ENCODE assay signal across 9 cellular contexts in genomic region chr1:234998174-234998741, GRCh38.
A peak's percentile ranks its signal among the peaks of the same experiment; 100 is the strongest.
DNase-seq lines count a peak whose midpoint lies in the region; ATAC-seq, FAIRE-seq and TF ChIP-seq lines count a peak whose summit lies in the region.
"Had no signal": no experiment of that assay in that cellular context is flagged by ENCODE, and none has a peak within 500 bp of the region (broad histone marks: within the 10 kb centered on the region; RNA-seq: fewer than 3 reads in every experiment).

No MANE protein-coding gene starts in this region.

- H3K4me1 Mint-ChIP-seq in astrocyte (ENCODE audit: low read depth, unreplicated experiment) (peaks cover 25% of the 10 kb centered on the region), T-helper 17 cell (peaks cover 6% of the 10 kb centered on the region)

- ATAC-seq in T-helper 17 cell (no peak), HG03521 (IDR thresholded peaks at IDR 0.05; ENCODE audit: unreplicated experiment) (no peak)

- H2AFZ ChIP-seq in astrocyte (ENCODE audit: low read depth, low read length) (peak overlapping the region; percentile 16), hepatocyte (no peak overlapping the region)

- H3K4me3 ChIP-seq in astrocyte (ENCODE audit: insufficient read depth, low read depth, low read length), result no peak overlapping the region
- no peak overlapping the region for H3K4me3 ChIP-seq in hepatocyte
- H3K4me3 ChIP-seq in sigmoid colon, result peak overlapping the region in 1 of 4 donors; percentile 3

- H3K4me3 Mint-ChIP-seq in astrocyte (ENCODE audit: unreplicated experiment) (no peak overlapping the region), T-helper 17 cell (no peak overlapping the region)

- peak overlapping the region; percentile 84 for H3K9ac ChIP-seq in astrocyte (ENCODE audit: low read length)

- no peaks in the 10 kb centered on the region for H3K9me2 ChIP-seq in hepatocyte (replicated peaks; ENCODE audit: insufficient read depth)

- H3K4me2 ChIP-seq in astrocyte (ENCODE audit: low read length), result peak overlapping the region; percentile 76
- H3K4me2 ChIP-seq in hepatocyte, result peak overlapping the region; percentile 32

- DNase-seq in ELR (ENCODE audit: low read depth) (peak; percentile 51), astrocyte (ENCODE audit: low read depth) (peak; percentile 54), hepatocyte (ENCODE audit: low spot score) (peak; percentile 86), sigmoid colon (peak; percentile 93), T-helper 17 cell (no peak), pons (ENCODE audit: low spot score) (no peak)
- DNase-seq in stimulated activated naive CD4-positive, alpha-beta T cell (lab: John Stamatoyannopoulos, UW), result no peak
- DNase-seq: SIG-M5 had no signal

- 54% methylated on average over 13 of the region's 13 CpGs for WGBS in hepatocyte (ENCODE audit: low lambda C conversion rate, missing lambda C conversion rate)
- WGBS in sigmoid colon, 2 donors, result 22 to 67% methylated on average over 13 of the region's 13 CpGs

- H3K9me3 ChIP-seq in astrocyte (ENCODE audit: insufficient read depth, low read depth, low read length) (no peaks in the 10 kb centered on the region), hepatocyte (ENCODE audit: low read depth) (no peaks in the 10 kb centered on the region), sigmoid colon (no peaks in the 10 kb centered on the region), T-helper 17 cell (ENCODE audit: control insufficient read depth, low read length, poor library complexity, severe bottlenecking) (no peaks in the 10 kb centered on the region)

- no peaks in the 10 kb centered on the region for H3K9me3 Mint-ChIP-seq in astrocyte (ENCODE audit: unreplicated experiment)

- TF ChIP-seq CTCF in astrocyte (IDR thresholded peaks at IDR 0.05; ENCODE audit: insufficient read depth, low read depth, low read length) (no peak), hepatocyte (IDR thresholded peaks at IDR 0.05; ENCODE audit: poor library complexity) (no peak), sigmoid colon (IDR thresholded peaks at IDR 0.05) (no peak)

- no peak for FAIRE-seq in astrocyte (lab: Jason Lieb, UNC)

- intact Hi-C loops in sigmoid colon (cut with DNase I), result loop anchor here (2.0 to 5.0 kb wide), 4 partner anchors 49 to 501 kb away; no protein-coding TSS in a partner anchor

- H3K4me1 ChIP-seq in astrocyte (ENCODE audit: insufficient read depth, low read length) (peaks cover 23% of the 10 kb centered on the region), hepatocyte (ENCODE audit: insufficient read depth) (peaks cover 18% of the 10 kb centered on the region), sigmoid colon (peaks cover 0 to 45% (median 42%) of the 10 kb centered on the region in 4 donors)

- peak in 2 of 4 donors; percentile 19 to 67 for TF ChIP-seq EP300 in sigmoid colon (IDR thresholded peaks at IDR 0.05)

- H4K20me1 ChIP-seq in astrocyte (ENCODE audit: insufficient read depth, low read length), result no peaks in the 10 kb centered on the region
- H4K20me1 ChIP-seq in hepatocyte (ENCODE audit: insufficient read depth, poor library complexity, severe bottlenecking), result no peaks in the 10 kb centered on the region

- H3K79me2 ChIP-seq in astrocyte (ENCODE audit: insufficient read depth, low read length), result no peaks in the 10 kb centered on the region
- H3K79me2 ChIP-seq in hepatocyte, result no peaks in the 10 kb centered on the region

- peak overlapping the region; percentile 87 for H3K27ac Mint-ChIP-seq in astrocyte (ENCODE audit: unreplicated experiment)
- H3K27ac Mint-ChIP-seq in T-helper 17 cell, result no peak overlapping the region

- no peak for TF ChIP-seq POLR2A in sigmoid colon (IDR thresholded peaks at IDR 0.05)

- H3K36me3 Mint-ChIP-seq in astrocyte (ENCODE audit: low read depth, unreplicated experiment) (no peaks in the 10 kb centered on the region), T-helper 17 cell (ENCODE audit: low read depth) (no peaks in the 10 kb centered on the region)

- H3K27me3 ChIP-seq in astrocyte (ENCODE audit: insufficient read depth, low read length) (no peaks in the 10 kb centered on the region), hepatocyte (no peaks in the 10 kb centered on the region), sigmoid colon (no peaks in the 10 kb centered on the region)

- H3K36me3 ChIP-seq in astrocyte (ENCODE audit: insufficient read depth, low read length), result no peaks in the 10 kb centered on the region
- no peaks in the 10 kb centered on the region for H3K36me3 ChIP-seq in hepatocyte (replicated peaks; ENCODE audit: insufficient read depth, low read depth)
- no peaks in the 10 kb centered on the region for H3K36me3 ChIP-seq in sigmoid colon

- H3K27ac ChIP-seq in astrocyte (ENCODE audit: low read depth, low read length) (peak overlapping the region; percentile 97), hepatocyte (peak overlapping the region; percentile 91), sigmoid colon (peak overlapping the region; percentile 89 to 95 (median 90))

- H3K27me3 Mint-ChIP-seq in astrocyte (ENCODE audit: low read depth, unreplicated experiment), result no peaks in the 10 kb centered on the region
- no peaks in the 10 kb centered on the region for H3K27me3 Mint-ChIP-seq in T-helper 17 cell

Comparison
In these comparisons a context has a peak if more than half of its experiments do, and no peak if none do; other contexts are left out.
1. DNase-seq: peak in ELR (single experiment), astrocyte (single experiment), hepatocyte (single experiment) and sigmoid colon (single experiment); none in T-helper 17 cell (0 of 3), stimulated activated naive CD4-positive, alpha-beta T cell (0 of 6) and pons (single experiment).
2. Peak in every context shown above with its lines, with median percentiles within 50 percentile points of each other: H3K27ac ChIP-seq.